In genomic region chr20:63678071-63678470, GRCh38 we compare ENCODE assay signal across 27 cellular contexts. TPM values are rescaled to one million over a fixed set of nuclear protein-coding genes. Genes with fewer than 3 reads are reported as not detected.
DNase-seq lines count a peak whose midpoint lies in the region; TF ChIP-seq lines count a peak whose summit lies in the region.
"Had no signal": no experiment of that assay in that cellular context is flagged by ENCODE, and none has a peak within 500 bp of the region (broad histone marks: within the 10 kb centered on the region; RNA-seq: fewer than 3 reads in every experiment).

No MANE protein-coding gene starts in this region.

- H3K9me3 Mint-ChIP-seq in nephron progenitor cell = no peaks in the 10 kb centered on the region
- H3K9me3 Mint-ChIP-seq: CD14-positive monocyte; CD4-positive, alpha-beta memory T cell; CD4-positive, CD25-positive, alpha-beta regulatory T cell; CD8-positive, alpha-beta memory T cell had no signal

- no peak overlapping the region for H3K4me3 Mint-ChIP-seq in nephron progenitor cell
- H3K4me3 Mint-ChIP-seq: CD14-positive monocyte; CD4-positive, alpha-beta memory T cell; CD4-positive, CD25-positive, alpha-beta regulatory T cell; CD8-positive, alpha-beta memory T cell had no signal

- peaks cover 2% of the 10 kb centered on the region for H3K27me3 Mint-ChIP-seq in nephron progenitor cell (ENCODE audit: low read depth, poor library complexity)
- H3K27me3 Mint-ChIP-seq: CD4-positive, alpha-beta memory T cell; CD4-positive, CD25-positive, alpha-beta regulatory T cell; CD8-positive, alpha-beta memory T cell had no signal

- no peak overlapping the region for H3K4me3 ChIP-seq in esophagus squamous epithelium
- H3K4me3 ChIP-seq: A549, BLaER1, GM12878 had no signal

- peaks cover 0 to 80% (median 3%) of the 10 kb centered on the region in 3 donors for H3K36me3 ChIP-seq in esophagus squamous epithelium

- H3K4me1 ChIP-seq in esophagus squamous epithelium = peaks cover 17 to 22% (median 17%) of the 10 kb centered on the region in 3 donors
- H3K4me1 ChIP-seq: BE2C, BLaER1 had no signal

- TF ChIP-seq POLR2A in esophagus squamous epithelium (IDR thresholded peaks at IDR 0.05) = no peak

- peak overlapping the region; percentile 48 for H3K27ac ChIP-seq in RWPE1
- peak overlapping the region; percentile 80 for H3K27ac ChIP-seq in caudate nucleus (ENCODE audit: low read depth, low read length)
- no peak overlapping the region for H3K27ac ChIP-seq in esophagus squamous epithelium
- H3K27ac ChIP-seq: 22Rv1, A549, BLaER1 had no signal

- CTCF ChIA-PET in RWPE1 (lab: Yijun Ruan, JAX) = interaction anchor here (0.5 to 0.6 kb wide), 2 partner anchors 71 to 319 kb away, joined by 3 read pairs; no protein-coding TSS in a partner anchor

- DNase-seq in RWPE1 (ENCODE audit: low spot score) (no peak), caudate nucleus (lab: John Stamatoyannopoulos, UW) (peak in 17 of 61 donors; percentile 8 to 60 (median 30)), head of caudate nucleus (peak in 28 of 42 donors; percentile 18 to 78 (median 48)), nephron progenitor cell (no peak), esophagus squamous epithelium (lab: John Stamatoyannopoulos, UW) (no peak), NCI-H187 (lab: John Stamatoyannopoulos, UW) (no peak), AG08396 (ENCODE audit: low spot score) (no peak)
- no peak for DNase-seq in activated CD8-positive, alpha-beta memory T cell treated with anti-CD3 and anti-CD28 coated beads, Interleukin-2, amount 50 U/mL, for 4 hours
- DNase-seq: BE2C; C1 segment of cervical spinal cord; CD4-positive, alpha-beta memory T cell; CD4-positive, CD25-positive, alpha-beta regulatory T cell; CD8-positive, alpha-beta memory T cell; COR-L47; DMS 273 treated with DMSO at 0.1 percent for 48 hours; DMS153; DMS53; DMS79; DND-41; EL; GDM1 had no signal

- intact Hi-C loops in head of caudate nucleus (cut with DNase I) (no loop called here), esophagus squamous epithelium (cut with DNase I) (no loop called here)

- H3K4me1 Mint-ChIP-seq in nephron progenitor cell = peaks cover 4% of the 10 kb centered on the region
- H3K4me1 Mint-ChIP-seq: CD14-positive monocyte; CD4-positive, alpha-beta memory T cell; CD4-positive, CD25-positive, alpha-beta regulatory T cell; CD8-positive, alpha-beta memory T cell had no signal

- POLR2A ChIA-PET in RWPE1 (lab: Yijun Ruan, JAX; ENCODE audit: low non-redundant PET) = no interaction called here

- no peaks in the 10 kb centered on the region for H3K9me3 ChIP-seq in esophagus squamous epithelium
- H3K9me3 ChIP-seq: A549, BE2C, BLaER1 had no signal

- TF ChIP-seq CTCF in RWPE1 (conservative IDR thresholded peaks at IDR 0.05; ENCODE audit: low read depth) = no peak
- TF ChIP-seq CTCF in nephron progenitor cell (IDR thresholded peaks at IDR 0.05) = no peak
- TF ChIP-seq CTCF in esophagus squamous epithelium (IDR thresholded peaks at IDR 0.05) = no peak

- H3K36me3 Mint-ChIP-seq in nephron progenitor cell (ENCODE audit: low read depth) = peaks cover 17% of the 10 kb centered on the region

- 53% methylated on average over 3 of the region's 13 CpGs; no CpG with 5 or more reads in 1 of the 2 donors for WGBS in esophagus squamous epithelium, 2 donors

- no peaks in the 10 kb centered on the region for H3K27me3 ChIP-seq in esophagus squamous epithelium
- H3K27me3 ChIP-seq: BE2C, BLaER1 had no signal

- peak overlapping the region; percentile 92 for H3K27ac Mint-ChIP-seq in nephron progenitor cell
- H3K27ac Mint-ChIP-seq: CD4-positive, CD25-positive, alpha-beta regulatory T cell; CD8-positive, alpha-beta memory T cell had no signal

RNA-seq across cellular contexts. Expression of gene TNFRSF6B, which starts 18.4 kb away (rescaled TPM):
- total RNA-seq in esophagus squamous epithelium = 10 to 100 TPM in 3 of 4 donors, 1 to 10 TPM in 1; 2.5 to 15.2 (median 10.6) TPM
- total RNA-seq: CD4-positive, alpha-beta memory T cell; CD4-positive, CD25-positive, alpha-beta regulatory T cell; CD8-positive, alpha-beta memory T cell; G401 had no signal

RNA-seq across cellular contexts. Expression of gene RTEL1, which starts 20.0 kb away (rescaled TPM):
- 10 to 100 TPM in 2 of 4 donors, 1 to 10 TPM in 2; 6.4 to 22.7 (median 12.8) TPM for total RNA-seq in esophagus squamous epithelium

RNA-seq across cellular contexts. Expression of gene STMN3, which starts 24.8 kb away (rescaled TPM):
- 1 to 10 TPM; 1.9 to 8.4 (median 4.5) TPM for total RNA-seq in esophagus squamous epithelium

RNA-seq across cellular contexts. Expression of gene ARFRP1, which starts 29.7 kb away (rescaled TPM):
- 10 to 100 TPM; 30.4 to 45.5 (median 37.0) TPM for total RNA-seq in esophagus squamous epithelium

RNA-seq across cellular contexts. Expression of gene ZGPAT, which starts 29.8 kb away (rescaled TPM):
- total RNA-seq in esophagus squamous epithelium = 10 to 100 TPM; 25.4 to 31.9 (median 28.3) TPM

Comparison
In these comparisons a context has a peak if more than half of its experiments do, and no peak if none do; other contexts are left out.
1. DNase-seq: peak in head of caudate nucleus (28 of 42); none in RWPE1 (single experiment), nephron progenitor cell (single experiment), esophagus squamous epithelium (single experiment), NCI-H187 (0 of 2), activated CD8-positive, alpha-beta memory T cell treated with anti-CD3 and anti-CD28 coated beads, Interleukin-2, amount 50 U/mL, for 4 hours (single experiment) and AG08396 (single experiment).
2. H3K27ac ChIP-seq: peak in RWPE1 (single experiment) and caudate nucleus (single experiment); none in esophagus squamous epithelium (0 of 4).